In genomic region chr3:197501879-197502620, GRCh38 we compare ENCODE assay signal across 9 cellular contexts. TPM values are rescaled to one million over a fixed set of nuclear protein-coding genes. Genes with fewer than 3 reads are reported as not detected.
DNase-seq lines count a peak whose midpoint lies in the region; ATAC-seq, FAIRE-seq and TF ChIP-seq lines count a peak whose summit lies in the region.
"Had no signal": no experiment of that assay in that cellular context is flagged by ENCODE, and none has a peak within 500 bp of the region (broad histone marks: within the 10 kb centered on the region; RNA-seq: fewer than 3 reads in every experiment).

No MANE protein-coding gene starts in this region.

- DNase-seq in GM19239 (ENCODE audit: insufficient read length, low spot score) (peak; percentile 87), mucosa of descending colon (peak; percentile 84 to 87 (median 84)), NCI-H345 treated with DMSO at 0.1 percent for 48 hours (lab: John Stamatoyannopoulos, UW; ENCODE audit: unreplicated experiment) (no peak)
- no peak for DNase-seq in activated effector memory CD4-positive, alpha-beta T cell treated with anti-CD3 and anti-CD28 coated beads, Interleukin-2, amount 50 U/mL, for 16 hours
- DNase-seq: naive B cell had no signal

- no peak overlapping the region for H3K4me3 ChIP-seq in BLaER1 treated with 17β-estradiol and CSF1 and Interleukin-3, amounts not matched to agents 10 nM and 100 nM
- H3K4me3 ChIP-seq in SU-DHL-6 (ENCODE audit: insufficient read depth, low read length, poor library complexity, severe bottlenecking) (no peak overlapping the region), duodenal mucosa (ENCODE audit: low read depth in 1 of 2, low read length in 2 of 2) (peak overlapping the region; percentile 1 to 25), mucosa of descending colon (no peak overlapping the region)

- no peaks in the 10 kb centered on the region for H3K27me3 ChIP-seq in BLaER1 treated with 17β-estradiol and CSF1 and Interleukin-3, amounts not matched to agents 10 nM and 100 nM
- H3K27me3 ChIP-seq in SU-DHL-6 (ENCODE audit: low read length), result no peaks in the 10 kb centered on the region
- no peaks in the 10 kb centered on the region for H3K27me3 ChIP-seq in duodenal mucosa (ENCODE audit: control insufficient read depth in 1 of 2, insufficient read depth in 2 of 2, low read length in 2 of 2)

- no peaks in the 10 kb centered on the region for H3K79me2 ChIP-seq in SU-DHL-6 (ENCODE audit: insufficient read depth, low read length)

- H3K9me2 ChIP-seq in SU-DHL-6 (replicated peaks; ENCODE audit: insufficient read depth, low read length), result no peaks in the 10 kb centered on the region

- peak overlapping the region in 3 of 11 experiments; percentile 1 to 23 (median 7); a peak in 1 of 22 replicates for H3K9ac ChIP-seq in BLaER1 treated with 17β-estradiol and CSF1 and Interleukin-3, amounts not matched to agents 10 nM and 100 nM
- H3K9ac ChIP-seq in SU-DHL-6 (ENCODE audit: low read length) (no peak overlapping the region), duodenal mucosa (ENCODE audit: low read depth in 1 of 2, low read length in 2 of 2) (no peak overlapping the region)

- peak; percentile 89 for FAIRE-seq in GM19239 (lab: Jason Lieb, UNC)

- H3K4me1 ChIP-seq in BLaER1 treated with 17β-estradiol and CSF1 and Interleukin-3, amounts not matched to agents 10 nM and 100 nM, result peaks cover 35 to 64% (median 53%) of the 10 kb centered on the region in 10 experiments
- H3K4me1 ChIP-seq in duodenal mucosa (ENCODE audit: control insufficient read depth in 1 of 2, insufficient read depth in 2 of 2, low read length in 2 of 2), result peaks cover 34 to 39% of the 10 kb centered on the region in 2 donors
- peaks cover 46% of the 10 kb centered on the region for H3K4me1 ChIP-seq in mucosa of descending colon (ENCODE audit: low read depth)

- H3F3A ChIP-seq in SU-DHL-6 (ENCODE audit: insufficient read depth), result no peaks in the 10 kb centered on the region

- no peak overlapping the region for H3K27ac ChIP-seq in BLaER1 treated with 17β-estradiol and CSF1 and Interleukin-3, amounts not matched to agents 10 nM and 100 nM
- H3K27ac ChIP-seq in SU-DHL-6 (ENCODE audit: low read depth, low read length) (no peak overlapping the region), duodenal mucosa (ENCODE audit: low read depth, low read length) (peak overlapping the region; percentile 14)

- H3K4me2 ChIP-seq in BLaER1 treated with 17β-estradiol and CSF1 and Interleukin-3, amounts not matched to agents 10 nM and 100 nM, result peak overlapping the region; percentile 11 to 47 (median 39); a peak in 19 of 22 replicates
- H3K4me2 ChIP-seq in SU-DHL-6 (ENCODE audit: low read depth, low read length, poor library complexity, severe bottlenecking), result no peak overlapping the region

- no peaks in the 10 kb centered on the region for H4K20me1 ChIP-seq in BLaER1 treated with 17β-estradiol and CSF1 and Interleukin-3, amounts not matched to agents 10 nM and 100 nM
- no peaks in the 10 kb centered on the region for H4K20me1 ChIP-seq in SU-DHL-6 (ENCODE audit: low read depth, low read length)

- no peaks in the 10 kb centered on the region for H3K36me3 ChIP-seq in BLaER1 treated with 17β-estradiol and CSF1 and Interleukin-3, amounts not matched to agents 10 nM and 100 nM
- H3K36me3 ChIP-seq in SU-DHL-6 (ENCODE audit: low read length) (no peaks in the 10 kb centered on the region), duodenal mucosa (ENCODE audit: control insufficient read depth in 1 of 2, insufficient read depth in 2 of 2, low read length in 2 of 2) (no peaks in the 10 kb centered on the region), mucosa of descending colon (ENCODE audit: low read depth) (no peaks in the 10 kb centered on the region)

- H3K9me3 ChIP-seq in BLaER1 treated with 17β-estradiol and CSF1 and Interleukin-3, amounts not matched to agents 10 nM and 100 nM (replicated peaks in 1 of 11), result peaks cover 0 to 14% (median 6%) of the 10 kb centered on the region in 11 experiments; a peak in 8 of 22 replicates
- H3K9me3 ChIP-seq in SU-DHL-6 (ENCODE audit: insufficient read depth, low read length) (no peaks in the 10 kb centered on the region), duodenal mucosa (ENCODE audit: control insufficient read depth in 1 of 2, low read length in 2 of 2) (no peaks in the 10 kb centered on the region), mucosa of descending colon (no peaks in the 10 kb centered on the region)

- peak; percentile 80 for TF ChIP-seq CTCF in LNCAP (IDR thresholded peaks at IDR 0.05)
- peak; percentile 67 for TF ChIP-seq CTCF in SU-DHL-6 (IDR thresholded peaks at IDR 0.05; ENCODE audit: insufficient read depth, low read length, poor library complexity, severe bottlenecking)
- peak; percentile 65 for TF ChIP-seq CTCF in mucosa of descending colon (IDR thresholded peaks at IDR 0.05)

- intact Hi-C loops in mucosa of descending colon (cut with DNase I, micrococcal nuclease), result loop anchor here in 1 of 2 donors (5.0 to 10.0 kb wide), 2 partner anchors 205 to 247 kb away; partner anchors contain the start of gene DLG1

- H2AFZ ChIP-seq in SU-DHL-6 (ENCODE audit: low read depth, low read length, severe bottlenecking), result peak overlapping the region; percentile 7

- ATAC-seq in mucosa of descending colon, result peak; percentile 81

RNA-seq across cellular contexts. Expression of gene BDH1, which starts 53.7 kb away (rescaled TPM):
- 100 to 1,000 TPM in 2 of 3 donors, 10 to 100 TPM in 1; 79.3 to 246 (median 160) TPM for total RNA-seq in mucosa of descending colon

Comparison
In these comparisons a context has a peak if more than half of its experiments do, and no peak if none do; other contexts are left out.
1. H3K4me3 ChIP-seq: peak in duodenal mucosa (2 of 2); none in BLaER1 treated with 17β-estradiol and CSF1 and Interleukin-3, amounts not matched to agents 10 nM and 100 nM (0 of 10), SU-DHL-6 (single experiment) and mucosa of descending colon (single experiment).
2. DNase-seq: peak in GM19239 (single experiment) and mucosa of descending colon (3 of 3); none in activated effector memory CD4-positive, alpha-beta T cell treated with anti-CD3 and anti-CD28 coated beads, Interleukin-2, amount 50 U/mL, for 16 hours (single experiment) and NCI-H345 treated with DMSO at 0.1 percent for 48 hours (single experiment).
3. Peak in every context shown above with its lines, with median percentiles within 50 percentile points of each other: CTCF ChIP-seq.